31 cellular contexts compared by ENCODE assay signal in the genomic region with DNA sequence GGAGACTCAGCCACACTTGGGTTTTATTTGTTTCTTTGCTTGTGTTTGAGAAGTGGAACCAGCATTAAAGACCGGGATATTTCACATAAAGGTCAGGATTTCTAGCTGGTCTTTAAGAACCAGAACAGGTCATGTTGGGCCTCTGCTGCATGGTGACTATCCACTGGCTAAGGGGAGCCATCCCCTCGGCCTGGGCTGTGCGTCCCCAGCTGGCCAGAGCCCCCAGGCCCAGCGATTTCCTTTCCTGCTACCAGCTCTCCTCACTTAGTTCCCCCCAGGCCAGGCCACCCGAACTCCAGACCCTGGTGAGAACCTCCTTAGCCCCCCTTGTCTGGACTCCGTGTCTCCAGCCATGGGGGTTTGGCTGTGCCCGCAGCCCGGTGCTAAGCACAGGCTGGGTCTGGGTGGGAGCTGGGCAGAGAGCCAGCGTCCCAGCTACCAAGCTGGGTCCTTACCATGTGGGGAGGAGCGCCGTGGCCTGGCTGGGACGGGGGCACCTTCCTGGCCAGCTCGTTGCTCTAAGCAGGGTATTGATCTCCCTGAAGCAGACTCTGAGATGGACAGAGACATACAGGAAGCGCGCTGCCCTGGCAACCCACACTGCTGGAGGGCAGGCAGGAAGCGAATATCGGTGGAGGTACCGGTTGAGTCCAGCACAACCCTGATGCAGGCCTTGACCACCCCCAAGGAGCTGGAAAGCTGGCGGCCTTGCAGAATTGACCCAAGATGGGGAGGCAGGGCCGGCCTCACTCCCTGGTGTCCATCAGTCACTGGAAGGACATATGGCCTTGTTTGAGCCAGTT. TPM values are rescaled to one million over a fixed set of nuclear protein-coding genes. Genes with fewer than 3 reads are reported as not detected.
"Had no signal": no experiment of that assay in that cellular context is flagged by ENCODE, and none has a peak within 500 bp of the region (broad histone marks: within the 10 kb centered on the region; RNA-seq: fewer than 3 reads in every experiment).

No MANE protein-coding gene starts in this region.

- H3K4me3 ChIP-seq: ascending aorta, cardiac muscle cell, K562, PC-9 had no signal

- H3K27ac ChIP-seq: ascending aorta, cardiac muscle cell, PC-9, RWPE1, VCaP had no signal

- H3K4me2 ChIP-seq: PC-9 had no signal

- DNase-seq: activated B cell treated with CpG ODN at 0.5 μM for 24 hours; activated CD4-positive, alpha-beta T cell treated with anti-CD3 and anti-CD28 coated beads for 4 hours; activated CD4-positive, alpha-beta T cell treated with anti-CD3 and anti-CD28 coated beads, Interleukin-2, amount 50 U/mL, for 4 hours; activated CD4-positive, CD25-positive, alpha-beta regulatory T cell treated with anti-CD3 and anti-CD28 coated beads, Interleukin-2, amount 50 U/mL, for 72 hours; activated CD8-positive, alpha-beta T cell treated with anti-CD3 and anti-CD28 coated beads, Interleukin-2, amount 10 ng/mL, durations not matched to agents 7 days and 5 days; activated gamma-delta T cell; activated naive CD4-positive, alpha-beta T cell treated with Interleukin-2 at 50 U/mL for 16 hours; activated naive CD8-positive, alpha-beta T cell treated with anti-CD3 and anti-CD28 coated beads, Interleukin-2, amount 10 ng/mL, durations not matched to agents 7 days and 5 days; activated T-cell treated with anti-CD3 and anti-CD28 coated beads, Interleukin-2, amount 50 U/mL, for 24 hours; amygdala; NCI-H1105; NCI-H1417 treated with DMSO at 0.1 percent for 48 hours; NCI-H1930; NCI-H2081 treated with DMSO at 0.1 percent for 48 hours; NCI-H345; NCI-H524 treated with DMSO at 0.1 percent for 48 hours; PC-9; SIG-M5; SW 1271; T-helper 1 cell; T-helper 2 cell; T-helper 9 cell had no signal

- H3K27me3 Mint-ChIP-seq: activated B cell treated with CpG ODN at 0.5 μM for 24 hours had no signal

- ATAC-seq: activated CD8-positive, alpha-beta T cell treated with anti-CD3 and anti-CD28 coated beads, Interleukin-2, amount 10 ng/mL, durations not matched to agents 7 days and 5 days; K562; Right ventricle myocardium inferior had no signal

- H3K27ac Mint-ChIP-seq: activated B cell treated with CpG ODN at 0.5 μM for 24 hours; activated CD8-positive, alpha-beta T cell treated with anti-CD3 and anti-CD28 coated beads, Interleukin-2, amount 10 ng/mL, durations not matched to agents 7 days and 5 days; activated naive CD4-positive, alpha-beta T cell treated with anti-CD3 and anti-CD28 coated beads, Interleukin-2, amount 50 U/mL, for 24 hours; activated naive CD8-positive, alpha-beta T cell treated with anti-CD3 and anti-CD28 coated beads, Interleukin-2, amount 10 ng/mL, durations not matched to agents 7 days and 5 days; activated T-cell treated with anti-CD3 and anti-CD28 coated beads, Interleukin-2, amount 50 U/mL, for 24 hours; activated T-helper 2 cell treated with anti-CD3 and anti-CD28 coated beads, Interferon-gamma antibody, Interleukin-2, Interleukin-4, amounts not matched to agents 10 μg/mL and 5 μg/mL and 100 μg/mL, durations not matched to agents 14 hours and 24 hours and 36 hours had no signal

- H3K36me3 Mint-ChIP-seq: activated naive CD4-positive, alpha-beta T cell treated with anti-CD3 and anti-CD28 coated beads, Interleukin-2, amount 50 U/mL, for 24 hours; activated naive CD8-positive, alpha-beta T cell treated with anti-CD3 and anti-CD28 coated beads, Interleukin-2, amount 10 ng/mL, durations not matched to agents 7 days and 5 days had no signal

- H3K4me1 Mint-ChIP-seq: activated B cell treated with CpG ODN at 0.5 μM for 24 hours; activated naive CD4-positive, alpha-beta T cell treated with anti-CD3 and anti-CD28 coated beads, Interleukin-2, amount 50 U/mL, for 24 hours; activated naive CD8-positive, alpha-beta T cell treated with anti-CD3 and anti-CD28 coated beads, Interleukin-2, amount 10 ng/mL, durations not matched to agents 7 days and 5 days had no signal

- H3K4me1 ChIP-seq: ascending aorta had no signal

- H3K27me3 ChIP-seq: ascending aorta, cardiac muscle cell had no signal

- H3K4me3 Mint-ChIP-seq: activated B cell treated with CpG ODN at 0.5 μM for 24 hours; activated CD8-positive, alpha-beta T cell treated with anti-CD3 and anti-CD28 coated beads, Interleukin-2, amount 10 ng/mL, durations not matched to agents 7 days and 5 days; activated naive CD4-positive, alpha-beta T cell treated with anti-CD3 and anti-CD28 coated beads, Interleukin-2, amount 50 U/mL, for 24 hours; activated naive CD8-positive, alpha-beta T cell treated with anti-CD3 and anti-CD28 coated beads, Interleukin-2, amount 10 ng/mL, durations not matched to agents 7 days and 5 days; activated T-cell treated with anti-CD3 and anti-CD28 coated beads, Interleukin-2, amount 50 U/mL, for 24 hours had no signal

- H2AFZ ChIP-seq: PC-9 had no signal

- FAIRE-seq: K562, RCC 7860 had no signal

- H3K36me3 ChIP-seq: ascending aorta, cardiac muscle cell had no signal

RNA-seq across cellular contexts. Expression of a gene that starts 49.4 kb away (rescaled TPM):
- total RNA-seq: activated CD8-positive, alpha-beta T cell treated with anti-CD3 and anti-CD28 coated beads, Interleukin-2, amount 10 ng/mL, durations not matched to agents 7 days and 5 days had no signal
